In genomic region chr1:212700597-212700891, GRCh38 we compare ENCODE assay signal across 8 cellular contexts.
DNase-seq lines count a peak whose midpoint lies in the region; ATAC-seq lines count a peak whose summit lies in the region.

No MANE protein-coding gene starts in this region.

- H3K4me1 ChIP-seq in BLaER1 (peaks cover 37% of the 10 kb centered on the region), muscle layer of colon (ENCODE audit: insufficient read depth, low read length) (peaks cover 17% of the 10 kb centered on the region)

- no peak for DNase-seq in central memory CD8-positive, alpha-beta T cell (ENCODE audit: low spot score in 2 of 2)
- DNase-seq in Kasumi-1 (lab: John Stamatoyannopoulos, UW) (no peak), NOMO-1 treated with DMSO at 0.1 percent for 48 hours (lab: John Stamatoyannopoulos, UW; ENCODE audit: unreplicated experiment) (no peak)

- H3K36me3 ChIP-seq in BLaER1: peaks cover 2% of the 10 kb centered on the region; the same call in 1 of the 2 replicates
- no peaks in the 10 kb centered on the region for H3K36me3 ChIP-seq in muscle layer of colon (ENCODE audit: insufficient read depth, low read length)

- H3K4me3 Mint-ChIP-seq in central memory CD8-positive, alpha-beta T cell: peak overlapping the region; percentile 78

- H3K9ac ChIP-seq in BLaER1 (peak overlapping the region; percentile 66), muscle layer of colon (ENCODE audit: low read length) (no peak overlapping the region)

- no peaks in the 10 kb centered on the region for H3K9me3 Mint-ChIP-seq in central memory CD8-positive, alpha-beta T cell

- H3K9me3 ChIP-seq in BLaER1 (no peaks in the 10 kb centered on the region), muscle layer of colon (ENCODE audit: low read length) (no peaks in the 10 kb centered on the region)

- no peaks in the 10 kb centered on the region for H4K20me1 ChIP-seq in BLaER1

- peak overlapping the region; percentile 98 for H3K4me2 ChIP-seq in BLaER1

- no peaks in the 10 kb centered on the region for H3K27me3 ChIP-seq in BLaER1
- peaks cover 0 to 6% of the 10 kb centered on the region in 2 donors for H3K27me3 ChIP-seq in muscle layer of colon (ENCODE audit: control insufficient read depth in 1 of 2, insufficient read depth in 2 of 2, low read length in 2 of 2)

- peak overlapping the region; percentile 74 for H3K4me3 ChIP-seq in BLaER1
- H3K4me3 ChIP-seq in muscle layer of colon (ENCODE audit: low read depth in 1 of 2, low read length in 2 of 2): peak overlapping the region; percentile 55 to 59

- no peaks in the 10 kb centered on the region for H3K36me3 Mint-ChIP-seq in central memory CD8-positive, alpha-beta T cell (ENCODE audit: insufficient read depth)

- H3K4me1 Mint-ChIP-seq in central memory CD8-positive, alpha-beta T cell: peaks cover 67% of the 10 kb centered on the region

- H3K27me3 Mint-ChIP-seq in central memory CD8-positive, alpha-beta T cell: no peaks in the 10 kb centered on the region

- no peak overlapping the region for H3K27ac Mint-ChIP-seq in central memory CD8-positive, alpha-beta T cell (ENCODE audit: low read depth)

- ATAC-seq in HG03432 (IDR thresholded peaks at IDR 0.05; ENCODE audit: unreplicated experiment) (peak; percentile 1), HG02571 (IDR thresholded peaks at IDR 0.05; ENCODE audit: unreplicated experiment) (no peak), HG03457 (IDR thresholded peaks at IDR 0.05; ENCODE audit: unreplicated experiment) (no peak)
- peak; percentile 22 for ATAC-seq in central memory CD8-positive, alpha-beta T cell (replicated peaks; ENCODE audit: extremely low read depth, poor library complexity, severe bottlenecking)

- H3K27ac ChIP-seq in BLaER1 (peak overlapping the region; percentile 51; the same call in 1 of the 2 replicates), muscle layer of colon (ENCODE audit: low read depth, low read length) (peak overlapping the region; percentile 62)

Comparison
In these comparisons a context has a peak if more than half of its experiments do, and no peak if none do; other contexts are left out.
1. ATAC-seq: peak in HG03432 (single experiment) and central memory CD8-positive, alpha-beta T cell (single experiment); none in HG02571 (single experiment) and HG03457 (single experiment).